ENCODE assay signal across 27 cellular contexts in genomic region chr12:81888341-81888740, GRCh38.
A peak's percentile ranks its signal among the peaks of the same experiment; 100 is the strongest.
DNase-seq lines count a peak whose midpoint lies in the region; ATAC-seq and TF ChIP-seq lines count a peak whose summit lies in the region.
"Had no signal": no experiment of that assay in that cellular context is flagged by ENCODE, and none has a peak within 500 bp of the region (broad histone marks: within the 10 kb centered on the region; RNA-seq: fewer than 3 reads in every experiment).

No MANE protein-coding gene starts in this region.

- H3K27me3 Mint-ChIP-seq in mesothelial cell of epicardium (ENCODE audit: low read depth) (no peaks in the 10 kb centered on the region), Calu3 (ENCODE audit: unreplicated experiment) (no peaks in the 10 kb centered on the region)
- H3K27me3 Mint-ChIP-seq in activated T-cell treated with anti-CD3 and anti-CD28 coated beads, Interleukin-2, amount 50 U/mL, for 72 hours (ENCODE audit: low read depth) = no peaks in the 10 kb centered on the region
- H3K27me3 Mint-ChIP-seq in activated naive CD8-positive, alpha-beta T cell treated with anti-CD3 and anti-CD28 coated beads, Interleukin-2, amount 50 U/mL, for 24 hours = no peaks in the 10 kb centered on the region
- H3K27me3 Mint-ChIP-seq: activated CD4-positive, alpha-beta memory T cell treated with anti-CD3 and anti-CD28 coated beads, Interleukin-2, amount 10 ng/mL, durations not matched to agents 7 days and 5 days; activated T-cell treated with anti-CD3 and anti-CD28 coated beads, Interleukin-2, amount 50 U/mL, for 24 hours; CD4-positive, alpha-beta T cell; progenitor cell of endocrine pancreas had no signal

- CTCF ChIA-PET in Calu3 (lab: Charles Lee) = interaction anchor here (0.6 to 1.8 kb wide), 3 partner anchors 29 to 271 kb away, joined by 3 to 5 read pairs (median 3); no protein-coding TSS in a partner anchor

- no peak for TF ChIP-seq CTCF in AG10803 (conservative IDR thresholded peaks at IDR 0.05; ENCODE audit: low read length)
- TF ChIP-seq CTCF in epithelial cell of proximal tubule (conservative IDR thresholded peaks at IDR 0.05; ENCODE audit: low read depth, low read length) = no peak
- no peak for TF ChIP-seq CTCF in mesothelial cell of epicardium (IDR thresholded peaks at IDR 0.05; ENCODE audit: unreplicated experiment)
- no peak for TF ChIP-seq CTCF in Calu3 (IDR thresholded peaks at IDR 0.05; ENCODE audit: unreplicated experiment)

- no peak for ATAC-seq in activated T-cell treated with anti-CD3 and anti-CD28 coated beads, Interleukin-2, amount 50 U/mL, for 72 hours (replicated peaks in 1 of 2)
- no peak for ATAC-seq in activated naive CD8-positive, alpha-beta T cell treated with anti-CD3 and anti-CD28 coated beads, Interleukin-2, amount 50 U/mL, for 24 hours
- ATAC-seq: A549, HCT116, PC-3 had no signal

- H3K27ac Mint-ChIP-seq in mesothelial cell of epicardium (peak overlapping the region; percentile 49), Calu3 (ENCODE audit: unreplicated experiment) (no peak overlapping the region)
- H3K27ac Mint-ChIP-seq in activated T-cell treated with anti-CD3 and anti-CD28 coated beads, Interleukin-2, amount 50 U/mL, for 72 hours = no peak overlapping the region
- no peak overlapping the region for H3K27ac Mint-ChIP-seq in activated naive CD8-positive, alpha-beta T cell treated with anti-CD3 and anti-CD28 coated beads, Interleukin-2, amount 50 U/mL, for 24 hours
- H3K27ac Mint-ChIP-seq: activated CD4-positive, alpha-beta memory T cell treated with anti-CD3 and anti-CD28 coated beads, Interleukin-2, amount 10 ng/mL, durations not matched to agents 7 days and 5 days; activated T-cell treated with anti-CD3 and anti-CD28 coated beads, Interleukin-2, amount 50 U/mL, for 24 hours; brain; CD4-positive, alpha-beta T cell; progenitor cell of endocrine pancreas had no signal

- no peaks in the 10 kb centered on the region for H3K36me3 Mint-ChIP-seq in mesothelial cell of epicardium
- H3K36me3 Mint-ChIP-seq in Calu3 (ENCODE audit: insufficient read depth, unreplicated experiment) = no peaks in the 10 kb centered on the region
- no peaks in the 10 kb centered on the region for H3K36me3 Mint-ChIP-seq in activated T-cell treated with anti-CD3 and anti-CD28 coated beads, Interleukin-2, amount 50 U/mL, for 72 hours (ENCODE audit: insufficient read depth in 2 of 2)
- no peaks in the 10 kb centered on the region for H3K36me3 Mint-ChIP-seq in activated naive CD8-positive, alpha-beta T cell treated with anti-CD3 and anti-CD28 coated beads, Interleukin-2, amount 50 U/mL, for 24 hours (ENCODE audit: low read depth)
- H3K36me3 Mint-ChIP-seq: brain had no signal

- BruUV-seq in Calu3 (replicated peaks; lab: Mats Ljungman, UMichigan) = no TSS peak

- H3K4me3 ChIP-seq in AG10803 (ENCODE audit: low read length) (no peak overlapping the region), epithelial cell of proximal tubule (ENCODE audit: low read depth, low read length) (no peak overlapping the region)
- H3K4me3 ChIP-seq: A549, testis had no signal

- DNase-seq in AG10803 (ENCODE audit: low read depth) (peak; percentile 48), NCI-H226 (peak; percentile 84), epithelial cell of proximal tubule (ENCODE audit: low read depth) (peak; percentile 90), mesothelial cell of epicardium (ENCODE audit: low spot score in 2 of 2, unreplicated experiment in 2 of 2) (no peak), Calu3 (no peak), NCI-H446 (lab: John Stamatoyannopoulos, UW) (no peak)
- DNase-seq in activated T-cell treated with anti-CD3 and anti-CD28 coated beads, Interleukin-2, amount 50 U/mL, for 72 hours = no peak
- DNase-seq in activated naive CD8-positive, alpha-beta T cell treated with anti-CD3 and anti-CD28 coated beads, Interleukin-2, amount 50 U/mL, for 24 hours = no peak
- DNase-seq: activated CD4-positive, alpha-beta memory T cell treated with anti-CD3 and anti-CD28 coated beads, Interleukin-2, amount 10 ng/mL, durations not matched to agents 7 days and 5 days; activated naive CD4-positive, alpha-beta T cell treated with anti-CD3 and anti-CD28 coated beads, Interleukin-2, amount 50 U/mL, for 16 hours; activated T-cell treated with anti-CD3 and anti-CD28 coated beads, Interleukin-2, amount 50 U/mL, for 24 hours; CD4-positive, alpha-beta T cell; dermis blood vessel endothelial cell; DND-41; erythroblast; Kasumi-1; mammary epithelial cell; NCI-H1417; NCI-H748 treated with DMSO at 0.1 percent for 48 hours; PC-3; T-helper 2 cell; testis had no signal

- peaks cover 12% of the 10 kb centered on the region for H3K4me1 Mint-ChIP-seq in mesothelial cell of epicardium
- peaks cover 11% of the 10 kb centered on the region for H3K4me1 Mint-ChIP-seq in Calu3 (ENCODE audit: low read depth, unreplicated experiment)
- H3K4me1 Mint-ChIP-seq in activated T-cell treated with anti-CD3 and anti-CD28 coated beads, Interleukin-2, amount 50 U/mL, for 72 hours (ENCODE audit: low read depth) = no peaks in the 10 kb centered on the region
- H3K4me1 Mint-ChIP-seq in activated naive CD8-positive, alpha-beta T cell treated with anti-CD3 and anti-CD28 coated beads, Interleukin-2, amount 50 U/mL, for 24 hours = no peaks in the 10 kb centered on the region
- H3K4me1 Mint-ChIP-seq: activated CD4-positive, alpha-beta memory T cell treated with anti-CD3 and anti-CD28 coated beads, Interleukin-2, amount 10 ng/mL, durations not matched to agents 7 days and 5 days; nephron had no signal

- no peak overlapping the region for H3K4me3 Mint-ChIP-seq in mesothelial cell of epicardium
- no peak overlapping the region for H3K4me3 Mint-ChIP-seq in Calu3 (ENCODE audit: low read depth, unreplicated experiment)
- no peak overlapping the region for H3K4me3 Mint-ChIP-seq in activated T-cell treated with anti-CD3 and anti-CD28 coated beads, Interleukin-2, amount 50 U/mL, for 72 hours
- H3K4me3 Mint-ChIP-seq in activated naive CD8-positive, alpha-beta T cell treated with anti-CD3 and anti-CD28 coated beads, Interleukin-2, amount 50 U/mL, for 24 hours = no peak overlapping the region
- H3K4me3 Mint-ChIP-seq: activated CD4-positive, alpha-beta memory T cell treated with anti-CD3 and anti-CD28 coated beads, Interleukin-2, amount 10 ng/mL, durations not matched to agents 7 days and 5 days; activated T-cell treated with anti-CD3 and anti-CD28 coated beads, Interleukin-2, amount 50 U/mL, for 24 hours; brain; CD4-positive, alpha-beta T cell; nephron had no signal

- intact Hi-C loops in Calu3 (cut with micrococcal nuclease; ENCODE audit: unreplicated experiment) = no loop called here

- peaks cover 17% of the 10 kb centered on the region for H3K9me3 Mint-ChIP-seq in mesothelial cell of epicardium
- peaks cover 4% of the 10 kb centered on the region for H3K9me3 Mint-ChIP-seq in Calu3 (ENCODE audit: low read depth, unreplicated experiment)
- no peaks in the 10 kb centered on the region for H3K9me3 Mint-ChIP-seq in activated T-cell treated with anti-CD3 and anti-CD28 coated beads, Interleukin-2, amount 50 U/mL, for 72 hours
- H3K9me3 Mint-ChIP-seq in activated naive CD8-positive, alpha-beta T cell treated with anti-CD3 and anti-CD28 coated beads, Interleukin-2, amount 50 U/mL, for 24 hours = peaks cover 9% of the 10 kb centered on the region
- H3K9me3 Mint-ChIP-seq: activated CD4-positive, alpha-beta memory T cell treated with anti-CD3 and anti-CD28 coated beads, Interleukin-2, amount 10 ng/mL, durations not matched to agents 7 days and 5 days; activated T-cell treated with anti-CD3 and anti-CD28 coated beads, Interleukin-2, amount 50 U/mL, for 24 hours; CD4-positive, alpha-beta T cell; nephron had no signal

Comparison
In these comparisons a context has a peak if more than half of its experiments do, and no peak if none do; other contexts are left out.
1. DNase-seq: peak in AG10803 (single experiment), NCI-H226 (single experiment) and epithelial cell of proximal tubule (single experiment); none in mesothelial cell of epicardium (0 of 2), Calu3 (single experiment), activated T-cell treated with anti-CD3 and anti-CD28 coated beads, Interleukin-2, amount 50 U/mL, for 72 hours (0 of 2), NCI-H446 (0 of 2) and activated naive CD8-positive, alpha-beta T cell treated with anti-CD3 and anti-CD28 coated beads, Interleukin-2, amount 50 U/mL, for 24 hours (single experiment).